In genomic region chr16:23469814-23470213, GRCh38 we compare ENCODE assay signal across 11 cellular contexts. TPM values are rescaled to one million over a fixed set of nuclear protein-coding genes. Genes with fewer than 3 reads are reported as not detected.
DNase-seq lines count a peak whose midpoint lies in the region; ATAC-seq, FAIRE-seq and TF ChIP-seq lines count a peak whose summit lies in the region.
"Had no signal": no experiment of that assay in that cellular context is flagged by ENCODE, and none has a peak within 500 bp of the region (broad histone marks: within the 10 kb centered on the region; RNA-seq: fewer than 3 reads in every experiment).

No MANE protein-coding gene starts in this region.

- H3K36me3 ChIP-seq in endodermal cell (ENCODE audit: control insufficient read depth, insufficient read depth, low read length) (peaks cover 78% of the 10 kb centered on the region), aorta (ENCODE audit: control insufficient read depth in 1 of 2, insufficient read depth in 2 of 2, low read length in 1 of 2) (peaks cover 5 to 12% of the 10 kb centered on the region in 2 donors)

- no peak overlapping the region for H3K4me3 Mint-ChIP-seq in activated T-cell treated with anti-CD3 and anti-CD28 coated beads, Interleukin-2, amount 50 U/mL, for 72 hours
- H3K4me3 Mint-ChIP-seq in activated T-cell treated with anti-CD3 and anti-CD28 coated beads, Interleukin-2, amount 50 U/mL, for 4 hours = no peak overlapping the region
- H3K4me3 Mint-ChIP-seq in endodermal cell = no peak overlapping the region
- H3K4me3 Mint-ChIP-seq in stimulated activated effector memory CD8-positive, alpha-beta T cell treated with anti-CD3 and anti-CD28 coated beads, Interleukin-12 subunit alpha, Interleukin-12 subunit beta, amount 100 ng/mL, for 72 hours = no peak overlapping the region

- no peak for TF ChIP-seq CTCF in endodermal cell (conservative IDR thresholded peaks at IDR 0.05)

- no peak for ATAC-seq in activated T-cell treated with anti-CD3 and anti-CD28 coated beads, Interleukin-2, amount 50 U/mL, for 72 hours (replicated peaks in 1 of 2)
- ATAC-seq in activated T-cell treated with anti-CD3 and anti-CD28 coated beads, Interleukin-2, amount 50 U/mL, for 4 hours = no peak
- no peak for ATAC-seq in stimulated activated effector memory CD8-positive, alpha-beta T cell treated with anti-CD3 and anti-CD28 coated beads, Interleukin-12 subunit alpha, Interleukin-12 subunit beta, amount 100 ng/mL, for 72 hours
- ATAC-seq in aorta (ENCODE audit: low FRiP score) = no peak
- ATAC-seq: GM12878, Right ventricle myocardium inferior had no signal

- peak overlapping the region; percentile 21 for H3K27ac Mint-ChIP-seq in activated T-cell treated with anti-CD3 and anti-CD28 coated beads, Interleukin-2, amount 50 U/mL, for 72 hours
- peak overlapping the region; percentile 30 for H3K27ac Mint-ChIP-seq in endodermal cell
- peak overlapping the region; percentile 66 for H3K27ac Mint-ChIP-seq in stimulated activated effector memory CD8-positive, alpha-beta T cell treated with anti-CD3 and anti-CD28 coated beads, Interleukin-12 subunit alpha, Interleukin-12 subunit beta, amount 100 ng/mL, for 72 hours

- no peak overlapping the region for H3K9ac ChIP-seq in endodermal cell (ENCODE audit: extremely low read depth, low read length, poor library complexity, severe bottlenecking)
- H3K9ac ChIP-seq: KMS-11 had no signal

- H3K36me3 Mint-ChIP-seq in activated T-cell treated with anti-CD3 and anti-CD28 coated beads, Interleukin-2, amount 50 U/mL, for 72 hours (ENCODE audit: insufficient read depth in 2 of 2) = peaks cover 6 to 12% of the 10 kb centered on the region in 2 donors
- H3K36me3 Mint-ChIP-seq in activated T-cell treated with anti-CD3 and anti-CD28 coated beads, Interleukin-2, amount 50 U/mL, for 4 hours (ENCODE audit: insufficient read depth) = peaks cover 39% of the 10 kb centered on the region
- peaks cover 68% of the 10 kb centered on the region for H3K36me3 Mint-ChIP-seq in endodermal cell (ENCODE audit: low read depth)
- H3K36me3 Mint-ChIP-seq in stimulated activated effector memory CD8-positive, alpha-beta T cell treated with anti-CD3 and anti-CD28 coated beads, Interleukin-12 subunit alpha, Interleukin-12 subunit beta, amount 100 ng/mL, for 72 hours = peaks cover 95% of the 10 kb centered on the region

- H3K27ac ChIP-seq in endodermal cell (ENCODE audit: low read depth, low read length) = no peak overlapping the region
- H3K27ac ChIP-seq in aorta (ENCODE audit: low read depth in 1 of 2, low read length in 2 of 2) = no peak overlapping the region
- H3K27ac ChIP-seq: KMS-11 had no signal

- H3K4me3 ChIP-seq in endodermal cell (ENCODE audit: low read length) = no peak overlapping the region
- H3K4me3 ChIP-seq in aorta (ENCODE audit: low read length in 2 of 2) = no peak overlapping the region
- H3K4me3 ChIP-seq: GM12878 had no signal

- H3K4me1 Mint-ChIP-seq in activated T-cell treated with anti-CD3 and anti-CD28 coated beads, Interleukin-2, amount 50 U/mL, for 72 hours (ENCODE audit: low read depth) = no peaks in the 10 kb centered on the region
- H3K4me1 Mint-ChIP-seq in activated T-cell treated with anti-CD3 and anti-CD28 coated beads, Interleukin-2, amount 50 U/mL, for 4 hours (ENCODE audit: low read depth) = no peaks in the 10 kb centered on the region
- no peaks in the 10 kb centered on the region for H3K4me1 Mint-ChIP-seq in endodermal cell
- H3K4me1 Mint-ChIP-seq in stimulated activated effector memory CD8-positive, alpha-beta T cell treated with anti-CD3 and anti-CD28 coated beads, Interleukin-12 subunit alpha, Interleukin-12 subunit beta, amount 100 ng/mL, for 72 hours = no peaks in the 10 kb centered on the region

- H3K9me3 Mint-ChIP-seq in activated T-cell treated with anti-CD3 and anti-CD28 coated beads, Interleukin-2, amount 50 U/mL, for 72 hours = no peaks in the 10 kb centered on the region
- no peaks in the 10 kb centered on the region for H3K9me3 Mint-ChIP-seq in activated T-cell treated with anti-CD3 and anti-CD28 coated beads, Interleukin-2, amount 50 U/mL, for 4 hours
- no peaks in the 10 kb centered on the region for H3K9me3 Mint-ChIP-seq in endodermal cell
- no peaks in the 10 kb centered on the region for H3K9me3 Mint-ChIP-seq in stimulated activated effector memory CD8-positive, alpha-beta T cell treated with anti-CD3 and anti-CD28 coated beads, Interleukin-12 subunit alpha, Interleukin-12 subunit beta, amount 100 ng/mL, for 72 hours

- H3K27me3 ChIP-seq in endodermal cell (ENCODE audit: control insufficient read depth, insufficient read depth, low read length, poor library complexity, severe bottlenecking) (no peaks in the 10 kb centered on the region), aorta (ENCODE audit: control insufficient read depth in 1 of 2, insufficient read depth in 2 of 2, low read length in 1 of 2) (no peaks in the 10 kb centered on the region)

- H3K4me1 ChIP-seq in endodermal cell (ENCODE audit: control insufficient read depth, insufficient read depth, low read length) (peaks cover 3% of the 10 kb centered on the region), aorta (ENCODE audit: control insufficient read depth in 1 of 2, insufficient read depth in 2 of 2, low read length in 2 of 2) (peaks cover 0 to 2% of the 10 kb centered on the region in 2 donors)

- DNase-seq in activated T-cell treated with anti-CD3 and anti-CD28 coated beads, Interleukin-2, amount 50 U/mL, for 72 hours = no peak
- no peak for DNase-seq in activated T-cell treated with anti-CD3 and anti-CD28 coated beads, Interleukin-2, amount 50 U/mL, for 4 hours
- DNase-seq in NCI-H226 = peak; percentile 46
- no peak for DNase-seq in endodermal cell
- DNase-seq in stimulated activated effector memory CD8-positive, alpha-beta T cell treated with anti-CD3 and anti-CD28 coated beads, Interleukin-12 subunit alpha, Interleukin-12 subunit beta, amount 100 ng/mL, for 72 hours (ENCODE audit: low spot score in 2 of 2) = no peak
- DNase-seq in aorta = no peak
- no peak for DNase-seq in dedifferentiated amniotic fluid mesenchymal stem cell (ENCODE audit: extremely low spot score)
- no peak for DNase-seq in GM19239 (ENCODE audit: insufficient read length, low spot score)

- intact Hi-C loops in aorta (cut with DNase I) = no loop called here

- no peaks in the 10 kb centered on the region for H3K9me3 ChIP-seq in endodermal cell (ENCODE audit: control insufficient read depth, low read length)
- H3K9me3 ChIP-seq in aorta (ENCODE audit: control insufficient read depth, low read length) = no peaks in the 10 kb centered on the region

- H3K27me3 Mint-ChIP-seq in activated T-cell treated with anti-CD3 and anti-CD28 coated beads, Interleukin-2, amount 50 U/mL, for 72 hours (ENCODE audit: low read depth) = no peaks in the 10 kb centered on the region
- H3K27me3 Mint-ChIP-seq in activated T-cell treated with anti-CD3 and anti-CD28 coated beads, Interleukin-2, amount 50 U/mL, for 4 hours (ENCODE audit: low read depth) = no peaks in the 10 kb centered on the region
- H3K27me3 Mint-ChIP-seq in endodermal cell (ENCODE audit: insufficient read depth) = no peaks in the 10 kb centered on the region

- no peak for FAIRE-seq in GM19239 (lab: Jason Lieb, UNC)
- FAIRE-seq: GM12878 had no signal

- WGBS in endodermal cell (ENCODE audit: insufficient coverage in 1 of 2, insufficient read length in 1 of 2), 2 experiments = 89 to 96% methylated on average over 4 to 6 of the region's 6 CpGs
- WGBS in aorta, 2 donors = 46 to 61% methylated on average over 6 of the region's 6 CpGs

RNA-seq across cellular contexts. Expression of gene COG7, which starts 16.8 kb away (rescaled TPM):
- total RNA-seq in activated T-cell treated with anti-CD3 and anti-CD28 coated beads, Interleukin-2, amount 50 U/mL, for 72 hours = 10 to 100 TPM; 23.6 to 24.3 TPM
- total RNA-seq in activated T-cell treated with anti-CD3 and anti-CD28 coated beads, Interleukin-2, amount 50 U/mL, for 4 hours = 10 to 100 TPM; 18.5 to 21.8 (median 20.0) TPM
- total RNA-seq in endodermal cell (10 to 100 TPM; 19.9 to 31.3 TPM), aorta (10 to 100 TPM; 15.6 to 30.0 TPM)
- polyA plus RNA-seq in endodermal cell (2013, experiment 1 of 2) = 26.4 TPM
- 20.0 TPM for polyA plus RNA-seq in endodermal cell (2013, experiment 2 of 2)
- 10 to 100 TPM; 12.5 to 50.2 TPM for polyA plus RNA-seq in aorta

RNA-seq across cellular contexts. Expression of gene GGA2, which starts 40.5 kb away (rescaled TPM):
- 10 to 100 TPM; 85.5 to 86.6 TPM for total RNA-seq in activated T-cell treated with anti-CD3 and anti-CD28 coated beads, Interleukin-2, amount 50 U/mL, for 72 hours
- total RNA-seq in activated T-cell treated with anti-CD3 and anti-CD28 coated beads, Interleukin-2, amount 50 U/mL, for 4 hours = 10 to 100 TPM; 66.0 to 82.9 (median 70.0) TPM
- 100 to 1,000 TPM in 1 of 2 donors, 10 to 100 TPM in 1; 99.4 to 116 TPM for total RNA-seq in endodermal cell
- 72.5 TPM for polyA plus RNA-seq in endodermal cell (2013, experiment 1 of 2)
- polyA plus RNA-seq in endodermal cell (2013, experiment 2 of 2) = 57.7 TPM
- total RNA-seq in aorta = 10 to 100 TPM; 48.2 to 84.9 TPM
- polyA plus RNA-seq in aorta = 10 to 100 TPM; 12.0 to 18.0 TPM
